Comparison of ENCODE assay signal across 8 cellular contexts in genomic region chr17:81253358-81254131, GRCh38. TPM values are rescaled to one million over a fixed set of nuclear protein-coding genes. Genes with fewer than 3 reads are reported as not detected.
DNase-seq lines count a peak whose midpoint lies in the region; ATAC-seq and TF ChIP-seq lines count a peak whose summit lies in the region.

No MANE protein-coding gene starts in this region.

- H3K27me3 ChIP-seq in HAP-1 (ENCODE audit: low read depth) (no peaks in the 10 kb centered on the region), RWPE2 (ENCODE audit: insufficient read depth, poor library complexity, severe bottlenecking) (no peaks in the 10 kb centered on the region), cardiac muscle cell (no peaks in the 10 kb centered on the region), smooth muscle cell (ENCODE audit: low read depth) (no peaks in the 10 kb centered on the region)

- no peaks in the 10 kb centered on the region for H3F3A ChIP-seq in smooth muscle cell (ENCODE audit: low read depth)

- peak; percentile 76 for TF ChIP-seq CTCF in RWPE2 (IDR thresholded peaks at IDR 0.05; ENCODE audit: poor library complexity, severe bottlenecking)
- peak; percentile 62 for TF ChIP-seq CTCF in cardiac muscle cell (IDR thresholded peaks at IDR 0.05; ENCODE audit: low read depth, low read length)
- TF ChIP-seq CTCF in smooth muscle cell (IDR thresholded peaks at IDR 0.05; ENCODE audit: borderline replicate concordance, insufficient read depth, poor library complexity, severe bottlenecking), result peak; percentile 71

- no peak overlapping the region for H3K4me3 ChIP-seq in HAP-1
- no peak overlapping the region for H3K4me3 ChIP-seq in RWPE2 (ENCODE audit: severe bottlenecking)
- no peak overlapping the region for H3K4me3 ChIP-seq in cardiac muscle cell
- no peak overlapping the region for H3K4me3 ChIP-seq in smooth muscle cell

- in situ Hi-C loops in HAP-1 (cut with MboI; ENCODE audit: low sequenced_read_pairs), result no loop called here

- WGBS in smooth muscle cell (ENCODE audit: low lambda C conversion rate), result 72% methylated on average over 19 of the region's 19 CpGs

- H3K9me3 ChIP-seq in HAP-1 (no peaks in the 10 kb centered on the region), RWPE2 (ENCODE audit: severe bottlenecking) (no peaks in the 10 kb centered on the region), cardiac muscle cell (ENCODE audit: low read depth) (no peaks in the 10 kb centered on the region), smooth muscle cell (replicated peaks; ENCODE audit: low read depth) (no peaks in the 10 kb centered on the region)

- H3K79me2 ChIP-seq in smooth muscle cell (ENCODE audit: low read depth), result no peaks in the 10 kb centered on the region

- no peak overlapping the region for H3K9ac ChIP-seq in smooth muscle cell (ENCODE audit: low read depth)

- DNase-seq in AG20443 (ENCODE audit: low spot score) (peak; percentile 72), HAP-1 (ENCODE audit: low spot score in 2 of 2) (peak; percentile 45 to 73), RWPE2 (ENCODE audit: low spot score) (no peak), cardiac muscle cell (ENCODE audit: low read depth in 1 of 2, low spot score in 1 of 2) (peak; percentile 53), smooth muscle cell (lab: John Stamatoyannopoulos, UW; ENCODE audit: unreplicated experiment) (no peak), SW480 (ENCODE audit: low spot score) (no peak)
- peak; percentile 61 for DNase-seq in activated naive CD4-positive, alpha-beta T cell treated with anti-CD3 and anti-CD28 coated beads, Interleukin-2, amount 50 U/mL, for 16 hours

- H2AFZ ChIP-seq in smooth muscle cell (ENCODE audit: low read depth), result no peak overlapping the region

- ATAC-seq in RWPE2 (ENCODE audit: low read depth) (no peak), HG02759 (IDR thresholded peaks at IDR 0.05; ENCODE audit: unreplicated experiment) (no peak)

- H3K4me1 ChIP-seq in HAP-1 (no peaks in the 10 kb centered on the region; the same call in 1 of the 2 replicates), RWPE2 (ENCODE audit: insufficient read depth, poor library complexity, severe bottlenecking) (peaks cover 7% of the 10 kb centered on the region), cardiac muscle cell (ENCODE audit: low read depth) (peaks cover 24% of the 10 kb centered on the region), smooth muscle cell (ENCODE audit: low read depth) (no peaks in the 10 kb centered on the region)

- H3K4me2 ChIP-seq in smooth muscle cell, result no peak overlapping the region

- no peak overlapping the region for H3K27ac ChIP-seq in RWPE2 (ENCODE audit: poor library complexity, severe bottlenecking)
- H3K27ac ChIP-seq in cardiac muscle cell, result no peak overlapping the region
- no peak overlapping the region for H3K27ac ChIP-seq in smooth muscle cell (ENCODE audit: low read depth)

- peaks cover 23% of the 10 kb centered on the region for H4K20me1 ChIP-seq in smooth muscle cell (ENCODE audit: low read depth)

- peaks cover 26% of the 10 kb centered on the region for H3K36me3 ChIP-seq in HAP-1 (replicated peaks)
- H3K36me3 ChIP-seq in RWPE2 (ENCODE audit: low read depth), result peaks cover 23% of the 10 kb centered on the region
- no peaks in the 10 kb centered on the region for H3K36me3 ChIP-seq in cardiac muscle cell
- H3K36me3 ChIP-seq in smooth muscle cell (ENCODE audit: low read depth), result no peaks in the 10 kb centered on the region

RNA-seq across cellular contexts. Expression of gene NDUFAF8, which starts 14.4 kb away (rescaled TPM):
- 52.3 and 67.4 TPM in 2 replicates for total RNA-seq in cardiac muscle cell
- polyA plus RNA-seq in cardiac muscle cell, result 112 and 142 TPM in 2 replicates
- total RNA-seq in smooth muscle cell, result 50.2 and 60.6 TPM in 2 replicates
- 111 and 141 TPM in 2 replicates for polyA plus RNA-seq in smooth muscle cell

RNA-seq across cellular contexts. Expression of gene TEPSIN, which starts 14.7 kb away (rescaled TPM):
- total RNA-seq in cardiac muscle cell (42.4 and 52.5 TPM in 2 replicates), smooth muscle cell (9.5 and 9.8 TPM in 2 replicates)
- polyA plus RNA-seq in cardiac muscle cell (19.7 and 34.8 TPM in 2 replicates), smooth muscle cell (18.6 and 23.4 TPM in 2 replicates)

RNA-seq across cellular contexts. Expression of gene CEP131, which starts 30.8 kb away (rescaled TPM):
- total RNA-seq in cardiac muscle cell (23.2 and 37.0 TPM in 2 replicates), smooth muscle cell (3.0 and 4.6 TPM in 2 replicates)
- polyA plus RNA-seq in cardiac muscle cell (29.2 and 35.4 TPM in 2 replicates), smooth muscle cell (13.4 and 17.6 TPM in 2 replicates)

RNA-seq across cellular contexts. Expression of gene SLC38A10, which starts 41.6 kb away (rescaled TPM):
- total RNA-seq in cardiac muscle cell (104 and 131 TPM in 2 replicates), smooth muscle cell (61.4 and 61.6 TPM in 2 replicates)
- polyA plus RNA-seq in cardiac muscle cell (68.1 and 94.4 TPM in 2 replicates), smooth muscle cell (97.1 and 98.4 TPM in 2 replicates)

Comparison
In these comparisons a context has a peak if more than half of its experiments do, and no peak if none do; other contexts are left out.
1. DNase-seq: peak in AG20443 (single experiment), HAP-1 (2 of 2), activated naive CD4-positive, alpha-beta T cell treated with anti-CD3 and anti-CD28 coated beads, Interleukin-2, amount 50 U/mL, for 16 hours (single experiment) and cardiac muscle cell (2 of 2); none in RWPE2 (single experiment), smooth muscle cell (single experiment) and SW480 (single experiment).
2. Peak in every context shown above with its lines, with median percentiles within 50 percentile points of each other: CTCF ChIP-seq.